16 cellular contexts compared by ENCODE assay signal in genomic region chr5:140336388-140336787, GRCh38. TPM values are rescaled to one million over a fixed set of nuclear protein-coding genes. Genes with fewer than 3 reads are reported as not detected.
DNase-seq lines count a peak whose midpoint lies in the region; ATAC-seq, FAIRE-seq and TF ChIP-seq lines count a peak whose summit lies in the region.
"Had no signal": no experiment of that assay in that cellular context is flagged by ENCODE, and none has a peak within 500 bp of the region (broad histone marks: within the 10 kb centered on the region; RNA-seq: fewer than 3 reads in every experiment).

No MANE protein-coding gene starts in this region.

- intact Hi-C loops in K562 (cut with micrococcal nuclease), result no loop called here
- intact Hi-C loops in Right ventricle myocardium superior (cut with DNase I), result loop anchor here (5.0 kb wide), 1 partner anchor 34 kb away; the partner anchor contains the start of gene PFDN1

- H3K27ac ChIP-seq in K562 (ENCODE audit: extremely low read depth, low read depth, low read length) (no peak overlapping the region), muscle layer of colon (ENCODE audit: low read depth, low read length) (peak overlapping the region; percentile 70), thoracic aorta (peak overlapping the region; percentile 53 to 69)
- H3K27ac ChIP-seq: foreskin keratinocyte had no signal

- H3K4me1 ChIP-seq in K562 (replicated peaks in 1 of 2; ENCODE audit: control insufficient read depth in 2 of 2, insufficient read depth in 2 of 2, low read length in 2 of 2) (no peaks in the 10 kb centered on the region), muscle layer of colon (ENCODE audit: insufficient read depth, low read length) (peaks cover 46% of the 10 kb centered on the region), thoracic aorta (ENCODE audit: control insufficient read depth in 1 of 2, low read depth in 2 of 2) (peaks cover 8 to 31% of the 10 kb centered on the region in 2 donors)
- H3K4me1 ChIP-seq: BE2C had no signal

- POLR2A ChIA-PET in K562 (lab: Yijun Ruan, JAX), result interaction anchor here (0.6 to 2.9 kb wide), 5 partner anchors 10 to 198 kb away, joined by 3 to 19 read pairs (median 4); partner anchors contain the start of gene HBEGF

- no peak for TF ChIP-seq EP300 in K562 (IDR thresholded peaks at IDR 0.05; ENCODE audit: low read length)

- no peak for TF ChIP-seq POLR2A in K562 (conservative IDR thresholded peaks at IDR 0.05)

- CTCF ChIA-PET in K562 (lab: Yijun Ruan, JAX; ENCODE audit: low intra/inter-chr PET ratio), result no interaction called here

- no peak; a peak in 1 of 6 replicates for TF ChIP-seq CTCF in K562 (IDR thresholded peaks at IDR 0.05 in 2 of 3, conservative IDR thresholded peaks at IDR 0.05 in 1 of 3; ENCODE audit: insufficient read depth in 2 of 3, low read depth in 1 of 3, low read length in 3 of 3)
- TF ChIP-seq CTCF in thoracic aorta (IDR thresholded peaks at IDR 0.05), result no peak

- no peaks in the 10 kb centered on the region for H3K36me3 ChIP-seq in K562 (ENCODE audit: control insufficient read depth, insufficient read depth, low read length)
- peaks cover 31% of the 10 kb centered on the region for H3K36me3 ChIP-seq in muscle layer of colon (ENCODE audit: insufficient read depth, low read length)
- H3K36me3 ChIP-seq in thoracic aorta, result no peaks in the 10 kb centered on the region
- H3K36me3 ChIP-seq: BE2C had no signal

- 28% methylated on average over 5 of the region's 5 CpGs for WGBS in K562 (ENCODE audit: insufficient coverage, low coverage, missing lambda C conversion rate)

- H3K27me3 ChIP-seq in K562 (ENCODE audit: control insufficient read depth in 2 of 2, insufficient read depth in 2 of 2, low read length in 2 of 2), result no peaks in the 10 kb centered on the region
- no peaks in the 10 kb centered on the region for H3K27me3 ChIP-seq in muscle layer of colon (ENCODE audit: control insufficient read depth in 1 of 2, insufficient read depth in 2 of 2, low read length in 2 of 2)
- no peaks in the 10 kb centered on the region for H3K27me3 ChIP-seq in thoracic aorta (replicated peaks; ENCODE audit: insufficient read depth)
- H3K27me3 ChIP-seq: BE2C, foreskin keratinocyte had no signal

- H3K4me3 ChIP-seq in K562 (no peak overlapping the region), muscle layer of colon (ENCODE audit: low read depth in 1 of 2, low read length in 2 of 2) (no peak overlapping the region), thoracic aorta (no peak overlapping the region)

- ATAC-seq in K562 (peak; percentile 25; the same call in 1 of the 3 replicates), Right ventricle myocardium superior (ENCODE audit: poor library complexity) (peak; percentile 59), thoracic aorta (ENCODE audit: insufficient number of reproducible peaks, low FRiP score, low read depth) (no peak)
- ATAC-seq: activated T-cell treated with anti-CD3 and anti-CD28 coated beads, Interleukin-2, amount 50 U/mL, for 4 hours; foreskin keratinocyte had no signal

- H3K9me3 ChIP-seq in K562 (replicated peaks; ENCODE audit: control insufficient read depth, insufficient read depth, low read depth, low read length) (no peaks in the 10 kb centered on the region), muscle layer of colon (ENCODE audit: low read length) (no peaks in the 10 kb centered on the region), thoracic aorta (no peaks in the 10 kb centered on the region)
- H3K9me3 ChIP-seq: BE2C had no signal

- H3K9ac ChIP-seq in K562 (ENCODE audit: insufficient read depth in 1 of 2, low read depth in 2 of 2, low read length in 2 of 2) (no peak overlapping the region; a peak in 1 of 4 replicates), muscle layer of colon (ENCODE audit: low read length) (no peak overlapping the region)

- in situ Hi-C loops in K562 (cut with MboI), result no loop called here

- H2AFZ ChIP-seq in K562 (ENCODE audit: low read depth, low read length), result no peak overlapping the region

- no peaks in the 10 kb centered on the region for H3K79me2 ChIP-seq in K562 (ENCODE audit: control insufficient read depth, insufficient read depth, low read length)

- no peak for TF ChIP-seq RAD21 in K562 (CRISPR knock-in tag; conservative IDR thresholded peaks at IDR 0.05 in 1 of 2, IDR thresholded peaks at IDR 0.05 in 1 of 2)

- H4K20me1 ChIP-seq in K562 (replicated peaks; ENCODE audit: control insufficient read depth, insufficient read depth, low read length), result no peaks in the 10 kb centered on the region

- DNase-seq in K562 (ENCODE audit: extremely low read depth in 1 of 4, low spot score in 3 of 4) (no peak), Right ventricle myocardium superior (peak; percentile 51), thoracic aorta (ENCODE audit: low spot score) (no peak), NCI-H1930 (lab: John Stamatoyannopoulos, UW) (no peak), HTR-8/SVneo (ENCODE audit: insufficient read length, low spot score) (no peak), midbrain (lab: John Stamatoyannopoulos, UW) (no peak), NCI-H2081 (lab: John Stamatoyannopoulos, UW) (no peak)
- DNase-seq: activated CD4-positive, CD25-positive, alpha-beta regulatory T cell treated with anti-CD3 and anti-CD28 coated beads, Interleukin-2, amount 50 U/mL, for 72 hours; activated T-cell treated with anti-CD3 and anti-CD28 coated beads, Interleukin-2, amount 50 U/mL, for 4 hours; BE2C; DMS79 treated with DMSO at 0.1 percent for 48 hours; foreskin keratinocyte; islet precursor cell; NCI-H1092; NCI-H345 had no signal

- H3K9me1 ChIP-seq in K562 (ENCODE audit: control insufficient read depth, insufficient read depth, low read length), result no peaks in the 10 kb centered on the region

- no peak for FAIRE-seq in K562 (lab: Jason Lieb, UNC)
- no peak for FAIRE-seq in HTR-8/SVneo (lab: Jason Lieb, UNC)

- BruUV-seq in K562 (replicated peaks; lab: Mats Ljungman, UMichigan), result no TSS peak

- H3K4me2 ChIP-seq in K562 (ENCODE audit: insufficient read depth, low read length), result no peak overlapping the region

RNA-seq across cellular contexts. Expression of gene HBEGF, which starts 10.0 kb away (rescaled TPM):
- total RNA-seq in K562 (2011; cell fraction: chromatin; rRNA removed; ENCODE audit: low replicate concordance), result 1.1 and 4.5 TPM in 2 replicates
- 1.7 and 2.3 TPM in 2 replicates for total RNA-seq in K562 (2011; cell fraction: nucleolus; rRNA removed)
- 2.2 and 3.7 TPM in 2 replicates for total RNA-seq in K562 (2011; cell fraction: nucleoplasm; rRNA removed)
- total RNA-seq in K562 (2014; rRNA removed), result 0.36 and 1.4 TPM in 2 replicates
- total RNA-seq in K562 (2014; rRNA removed; fragmentation: Illumina TruSeq; extraction: Trizol), result 0.47 and 0.77 TPM in 2 replicates
- 0.65 and 0.75 TPM in 2 replicates for total RNA-seq in K562 (2015; rRNA removed; fragmentation: Illumina TruSeq; extraction: Trizol)
- total RNA-seq in K562 (2021), result 0.65 and 0.98 TPM in 2 replicates
- 0.45 and 0.60 TPM in 2 replicates for polyA plus RNA-seq in K562 (2011; rRNA removed)
- polyA plus RNA-seq in K562 (2011; cell fraction: cytosol; rRNA removed), result 0.19 and 0.27 TPM in 2 replicates
- polyA plus RNA-seq in K562 (2011; cell fraction: nucleus; rRNA removed), result 0.25 and 0.78 TPM in 2 replicates
- 0.47 and 0.69 TPM in 2 replicates for polyA plus RNA-seq in K562 (2012)
- polyA plus RNA-seq in K562 (2014; fragmentation: Illumina TruSeq; extraction: Trizol), result 0.79 and 1.1 TPM in 2 replicates
- under 1 TPM; 0.11 to 0.29 TPM for polyA plus RNA-seq in K562 (2014; fragmentation: Nextera tagmentation; extraction: Ambion mirVana)
- polyA plus RNA-seq in K562 (2014; rRNA removed), result 0.62 and 0.78 TPM in 2 replicates
- polyA minus RNA-seq in K562 (2011; rRNA and poly(A)+ RNA removed), result 0.18 and 0.28 TPM in 2 replicates
- polyA minus RNA-seq in K562 (2011; cell fraction: cytosol; rRNA and poly(A)+ RNA removed), result 0.38 TPM in 1 of 2 replicates, not detected in the other
- polyA minus RNA-seq in K562 (2011; cell fraction: nucleus; rRNA and poly(A)+ RNA removed), result 0.11 and 0.67 TPM in 2 replicates
- total RNA-seq in Right ventricle myocardium superior, result 21.7 TPM
- 10 to 100 TPM; 22.6 to 36.0 TPM for total RNA-seq in thoracic aorta

RNA-seq across cellular contexts. Expression of gene SLC4A9, which starts 23.6 kb away (rescaled TPM):
- total RNA-seq in K562 (2011; cell fraction: chromatin; rRNA removed; ENCODE audit: low replicate concordance), result 0.53 TPM in 1 of 2 replicates, not detected in the other
- 0.17 and 0.39 TPM in 2 replicates for total RNA-seq in K562 (2011; cell fraction: nucleolus; rRNA removed)
- 0.23 TPM in 1 of 2 replicates, not detected in the other for total RNA-seq in K562 (2011; cell fraction: nucleoplasm; rRNA removed)
- 0.05 TPM in 1 of 2 replicates, not detected in the other for total RNA-seq in K562 (2014; rRNA removed)
- not detected in 2 replicates for total RNA-seq in K562 (2014; rRNA removed; fragmentation: Illumina TruSeq; extraction: Trizol)
- not detected in 2 replicates for total RNA-seq in K562 (2015; rRNA removed; fragmentation: Illumina TruSeq; extraction: Trizol)
- not detected in 2 replicates for total RNA-seq in K562 (2021)
- polyA plus RNA-seq in K562 (2011; rRNA removed), result 0.13 TPM in 1 of 2 replicates, not detected in the other
- polyA plus RNA-seq in K562 (2011; cell fraction: cytosol; rRNA removed), result 0.03 TPM in 1 of 2 replicates, not detected in the other
- 0.17 and 0.20 TPM in 2 replicates for polyA plus RNA-seq in K562 (2011; cell fraction: nucleus; rRNA removed)
- 0.03 TPM in 1 of 2 replicates, not detected in the other for polyA plus RNA-seq in K562 (2012)
- polyA plus RNA-seq in K562 (2014; fragmentation: Illumina TruSeq; extraction: Trizol), result not detected in 2 replicates
- polyA plus RNA-seq in K562 (2014; fragmentation: Nextera tagmentation; extraction: Ambion mirVana), result not detected
- not detected in 2 replicates for polyA plus RNA-seq in K562 (2014; rRNA removed)
- not detected in 2 replicates for polyA minus RNA-seq in K562 (2011; rRNA and poly(A)+ RNA removed)
- polyA minus RNA-seq in K562 (2011; cell fraction: cytosol; rRNA and poly(A)+ RNA removed), result not detected in 2 replicates
- polyA minus RNA-seq in K562 (2011; cell fraction: nucleus; rRNA and poly(A)+ RNA removed), result 0.11 and 0.13 TPM in 2 replicates
- not detected for total RNA-seq in Right ventricle myocardium superior
- not detected for total RNA-seq in thoracic aorta
- total RNA-seq: activated T-cell treated with anti-CD3 and anti-CD28 coated beads, Interleukin-2, amount 50 U/mL, for 4 hours had no signal

RNA-seq across cellular contexts. Expression of gene PFDN1, which starts 33.5 kb away (rescaled TPM):
- total RNA-seq in K562 (2011; cell fraction: chromatin; rRNA removed; ENCODE audit: low replicate concordance), result 29.2 and 32.1 TPM in 2 replicates
- 15.8 and 17.2 TPM in 2 replicates for total RNA-seq in K562 (2011; cell fraction: nucleolus; rRNA removed)
- total RNA-seq in K562 (2011; cell fraction: nucleoplasm; rRNA removed), result 16.6 and 29.8 TPM in 2 replicates
- total RNA-seq in K562 (2014; rRNA removed) (45.5 and 51.1 TPM in 2 replicates), K562 (2014; rRNA removed; fragmentation: Illumina TruSeq; extraction: Trizol) (75.7 and 88.5 TPM in 2 replicates), K562 (2015; rRNA removed; fragmentation: Illumina TruSeq; extraction: Trizol) (71.1 and 79.5 TPM in 2 replicates), K562 (2021) (49.3 and 50.3 TPM in 2 replicates), Right ventricle myocardium superior (68.7 TPM), thoracic aorta (10 to 100 TPM; 62.5 to 72.2 TPM)
- polyA plus RNA-seq in K562 (2011; rRNA removed) (78.0 and 78.2 TPM in 2 replicates), K562 (2014; fragmentation: Illumina TruSeq; extraction: Trizol) (99.3 and 119 TPM in 2 replicates), K562 (2014; fragmentation: Nextera tagmentation; extraction: Ambion mirVana) (100 to 1,000 TPM; 152 to 215 TPM), K562 (2014; rRNA removed) (70.9 and 72.6 TPM in 2 replicates)
- polyA plus RNA-seq in K562 (2011; cell fraction: cytosol; rRNA removed), result 89.8 and 92.6 TPM in 2 replicates
- polyA plus RNA-seq in K562 (2011; cell fraction: nucleus; rRNA removed), result 28.5 and 34.0 TPM in 2 replicates
- polyA plus RNA-seq in K562 (2012), result 55.2 and 148 TPM in 2 replicates
- polyA minus RNA-seq in K562 (2011; rRNA and poly(A)+ RNA removed), result 81.1 and 111 TPM in 2 replicates
- polyA minus RNA-seq in K562 (2011; cell fraction: cytosol; rRNA and poly(A)+ RNA removed), result 29.9 and 39.3 TPM in 2 replicates
- 7.5 and 14.9 TPM in 2 replicates for polyA minus RNA-seq in K562 (2011; cell fraction: nucleus; rRNA and poly(A)+ RNA removed)
